In genomic region chr16:86281435-86281834, GRCh38 we compare ENCODE assay signal across 24 cellular contexts.
"Had no signal": no experiment of that assay in that cellular context is flagged by ENCODE, and none has a peak within 500 bp of the region (broad histone marks: within the 10 kb centered on the region; RNA-seq: fewer than 3 reads in every experiment).

No MANE protein-coding gene starts in this region.

- H3K27ac ChIP-seq: coronary artery, dorsolateral prefrontal cortex, foreskin keratinocyte, left lung, lower lobe of right lung, right atrium auricular region, spleen, thoracic aorta, upper lobe of left lung, VCaP had no signal

- ATAC-seq: activated naive CD4-positive, alpha-beta T cell treated with anti-CD3 and anti-CD28 coated beads, Interleukin-2, amount 50 U/mL, for 72 hours; activated T-cell treated with anti-CD3 and anti-CD28 coated beads, Interleukin-2, amount 50 U/mL, for 72 hours; effector memory CD8-positive, alpha-beta T cell; foreskin keratinocyte; left lung; lower lobe of right lung; stimulated activated naive CD8-positive, alpha-beta T cell treated with anti-CD3 and anti-CD28 coated beads, Interleukin-15, Interleukin-2, amounts not matched to agents 100 U/mL and 50 U/mL, for 24 hours had no signal

- H3K4me3 ChIP-seq: coronary artery, dorsolateral prefrontal cortex, left lung, lower lobe of right lung, right atrium auricular region, spleen, thoracic aorta, upper lobe of left lung had no signal

- H3K36me3 ChIP-seq: left lung, lower lobe of right lung, right atrium auricular region, spleen, thoracic aorta, upper lobe of left lung had no signal

- H3K4me1 ChIP-seq: foreskin keratinocyte, left lung, lower lobe of right lung, right atrium auricular region had no signal

- DNase-seq: activated CD4-positive, alpha-beta T cell treated with anti-CD3 and anti-CD28 coated beads for 4 hours; activated CD4-positive, alpha-beta T cell treated with anti-CD3 and anti-CD28 coated beads, Interleukin-2, amount 50 U/mL, for 4 hours; activated naive CD4-positive, alpha-beta T cell; activated T-cell treated with anti-CD3 and anti-CD28 coated beads for 4 hours; activated T-cell treated with anti-CD3 and anti-CD28 coated beads, Interleukin-2, amount 50 U/mL, for 72 hours; cerebellar nuclear complex; dorsolateral prefrontal cortex; effector memory CD8-positive, alpha-beta T cell; foreskin keratinocyte; kidney glomerular epithelial cell; left lung; lower lobe of right lung; naive B cell; spleen; stimulated activated CD4-positive, alpha-beta T cell treated with anti-CD3 and anti-CD28 coated beads, Interleukin-2, amount 100 ng/mL, for 48 hours; stimulated activated naive CD8-positive, alpha-beta T cell treated with anti-CD3 and anti-CD28 coated beads, Interleukin-15, Interleukin-2, amounts not matched to agents 100 U/mL and 50 U/mL, for 24 hours; SW 1271; T-helper 9 cell; upper lobe of left lung had no signal

- H3K9me3 ChIP-seq: left lung, lower lobe of right lung, right atrium auricular region, spleen, thoracic aorta, upper lobe of left lung had no signal
